8 cellular contexts compared by ENCODE assay signal in the genomic region with DNA sequence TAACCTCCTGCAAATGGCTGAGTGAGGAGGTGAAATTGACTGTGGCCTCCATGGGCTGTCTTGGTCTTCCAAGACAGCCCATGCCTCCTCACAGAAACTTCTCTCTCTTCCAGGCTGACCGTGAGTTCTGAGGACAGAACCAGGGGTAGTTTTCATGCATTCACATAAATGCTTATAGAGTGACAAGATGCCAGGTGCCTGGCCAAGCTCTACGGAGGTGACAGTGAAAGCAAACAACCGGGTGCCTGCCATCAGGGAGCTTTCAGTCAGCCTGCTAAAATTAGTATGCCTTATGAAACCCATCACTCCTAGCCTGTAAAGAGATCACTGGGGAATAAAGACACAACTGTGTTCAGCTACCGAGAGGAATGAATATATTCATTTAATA. TPM values are rescaled to one million over a fixed set of nuclear protein-coding genes. Genes with fewer than 3 reads are reported as not detected.
DNase-seq lines count a peak whose midpoint lies in the region; ATAC-seq and TF ChIP-seq lines count a peak whose summit lies in the region.

No MANE protein-coding gene starts in this region.

- peak overlapping the region; percentile 94 for H3K4me3 ChIP-seq in left ventricle myocardium inferior
- H3K4me3 ChIP-seq in sigmoid colon = peak overlapping the region; percentile 72 to 91 (median 85)

- CTCF ChIA-PET in activated CD8-positive, alpha-beta T cell treated with anti-CD3 and anti-CD28 coated beads for 36 hours (lab: Charles Lee) = no interaction called here

- H3K9me3 Mint-ChIP-seq in activated CD8-positive, alpha-beta T cell treated with anti-CD3 and anti-CD28 coated beads for 36 hours = no peaks in the 10 kb centered on the region

- intact Hi-C loops in activated CD8-positive, alpha-beta T cell treated with anti-CD3 and anti-CD28 coated beads for 36 hours (cut with micrococcal nuclease) = no loop called here
- intact Hi-C loops in left ventricle myocardium inferior (cut with micrococcal nuclease) = loop anchor here (10.0 kb wide), 1 partner anchor 1000 kb away; no protein-coding TSS in a partner anchor
- intact Hi-C loops in sigmoid colon (cut with DNase I) = loop anchor here (2.0 to 10.0 kb wide), 2 partner anchors 40 to 800 kb away; no protein-coding TSS in a partner anchor

- peak; percentile 11 for DNase-seq in GM13976 (ENCODE audit: low spot score)
- no peak for DNase-seq in activated CD8-positive, alpha-beta T cell treated with anti-CD3 and anti-CD28 coated beads for 36 hours
- DNase-seq in left ventricle myocardium inferior = no peak
- DNase-seq in sigmoid colon = no peak
- DNase-seq in NCI-H510A treated with DMSO at 0.1 percent for 48 hours (lab: John Stamatoyannopoulos, UW) = no peak
- DNase-seq in ACHN = no peak

- H3K27me3 ChIP-seq in left ventricle myocardium inferior (ENCODE audit: low read depth) = no peaks in the 10 kb centered on the region
- H3K27me3 ChIP-seq in sigmoid colon = no peaks in the 10 kb centered on the region

- H3K9me3 ChIP-seq in left ventricle myocardium inferior (replicated peaks) (no peaks in the 10 kb centered on the region), sigmoid colon (no peaks in the 10 kb centered on the region)

- ATAC-seq in activated CD8-positive, alpha-beta T cell treated with anti-CD3 and anti-CD28 coated beads for 36 hours = no peak
- ATAC-seq in GM18870 (IDR thresholded peaks at IDR 0.05; ENCODE audit: unreplicated experiment) (no peak), HG03521 (IDR thresholded peaks at IDR 0.05; ENCODE audit: unreplicated experiment) (no peak)

- H3K27me3 Mint-ChIP-seq in activated CD8-positive, alpha-beta T cell treated with anti-CD3 and anti-CD28 coated beads for 36 hours = peaks cover 48% of the 10 kb centered on the region

- no peak overlapping the region for H3K27ac Mint-ChIP-seq in activated CD8-positive, alpha-beta T cell treated with anti-CD3 and anti-CD28 coated beads for 36 hours

- TF ChIP-seq CTCF in GM13976 (IDR thresholded peaks at IDR 0.05; ENCODE audit: borderline replicate concordance, control extremely low read depth, extremely low read depth, insufficient read depth, missing control alignments) (no peak), left ventricle myocardium inferior (IDR thresholded peaks at IDR 0.05; ENCODE audit: borderline replicate concordance) (no peak), sigmoid colon (IDR thresholded peaks at IDR 0.05) (no peak)
- TF ChIP-seq CTCF in activated CD8-positive, alpha-beta T cell treated with anti-CD3 and anti-CD28 coated beads for 36 hours (IDR thresholded peaks at IDR 0.05) = no peak

- peaks cover 7% of the 10 kb centered on the region for H3K4me1 Mint-ChIP-seq in activated CD8-positive, alpha-beta T cell treated with anti-CD3 and anti-CD28 coated beads for 36 hours (ENCODE audit: low read depth)

- WGBS in sigmoid colon, 2 donors = 50 to 52% methylated on average over 4 of the region's 4 CpGs

- no peaks in the 10 kb centered on the region for H3K36me3 ChIP-seq in left ventricle myocardium inferior
- H3K36me3 ChIP-seq in sigmoid colon = no peaks in the 10 kb centered on the region

- POLR2A ChIA-PET in activated CD8-positive, alpha-beta T cell treated with anti-CD3 and anti-CD28 coated beads for 36 hours (lab: Charles Lee) = interaction anchor here (0.5 kb wide), 1 partner anchor 162 kb away, joined by 4 read pairs; no protein-coding TSS in a partner anchor

- TF ChIP-seq EP300 in sigmoid colon (IDR thresholded peaks at IDR 0.05) = no peak

- in situ Hi-C loops in GM13976 (cut with MboI; ENCODE audit: low sequenced_read_pairs, unreplicated experiment) = no loop called here
- in situ Hi-C loops in ACHN (cut with HindIII; ENCODE audit: low pct_ligation_motif_present, low pct_unique_long_range_greater_than_20kb, low sequenced_read_pairs) = no loop called here

- H3K4me3 Mint-ChIP-seq in activated CD8-positive, alpha-beta T cell treated with anti-CD3 and anti-CD28 coated beads for 36 hours = peak overlapping the region; percentile 47

- H3K27ac ChIP-seq in left ventricle myocardium inferior (replicated peaks) = peak overlapping the region; percentile 99
- H3K27ac ChIP-seq in sigmoid colon = peak overlapping the region; percentile 93 to 98 (median 97)

- peaks cover 51% of the 10 kb centered on the region for H3K4me1 ChIP-seq in left ventricle myocardium inferior
- H3K4me1 ChIP-seq in sigmoid colon = peaks cover 0 to 34% (median 16%) of the 10 kb centered on the region in 4 donors

- H3K36me3 Mint-ChIP-seq in activated CD8-positive, alpha-beta T cell treated with anti-CD3 and anti-CD28 coated beads for 36 hours (ENCODE audit: low read depth) = no peaks in the 10 kb centered on the region

- no peak for TF ChIP-seq POLR2A in sigmoid colon (IDR thresholded peaks at IDR 0.05)

RNA-seq across cellular contexts. Expression of a gene that starts 0.9 kb away (rescaled TPM):
- under 1 TPM; 0.09 to 0.74 TPM for total RNA-seq in activated CD8-positive, alpha-beta T cell treated with anti-CD3 and anti-CD28 coated beads for 36 hours
- 16.6 TPM for total RNA-seq in left ventricle myocardium inferior
- 10 to 100 TPM in 3 of 4 donors, 1 to 10 TPM in 1; 8.6 to 25.5 (median 14.3) TPM for total RNA-seq in sigmoid colon
- polyA plus RNA-seq in sigmoid colon = 1 to 10 TPM; 3.3 to 6.0 (median 4.9) TPM

Comparison
In these comparisons a context has a peak if more than half of its experiments do, and no peak if none do; other contexts are left out.
1. RNA of a gene that starts 0.9 kb away (total RNA-seq): 8.6 to 25.5 TPM in sigmoid colon and 16.6 TPM in left ventricle myocardium inferior (single experiment); 0.09 to 0.74 TPM in activated CD8-positive, alpha-beta T cell treated with anti-CD3 and anti-CD28 coated beads for 36 hours; every median in the first group is over 4 times any median in the second.